In genomic region chr4:41610474-41610873, GRCh38 we compare ENCODE assay signal across 26 cellular contexts.
"Had no signal": no experiment of that assay in that cellular context is flagged by ENCODE, and none has a peak within 500 bp of the region (broad histone marks: within the 10 kb centered on the region; RNA-seq: fewer than 3 reads in every experiment).

No MANE protein-coding gene starts in this region.

- H3K4me1 Mint-ChIP-seq: naive thymus-derived CD8-positive, alpha-beta T cell; stimulated activated naive B cell treated with anti-CD40 and anti-IgM and Interleukin-4, amounts not matched to agents 10 μg/mL and 1 μg/mL and 100 μg/mL, for 72 hours had no signal

- H3K27ac ChIP-seq: lower lobe of right lung, pancreas, prostate gland, skin epidermis, stomach, suprapubic skin, thoracic aorta, upper lobe of right lung had no signal

- FAIRE-seq: pancreas had no signal

- H3K36me3 Mint-ChIP-seq: naive thymus-derived CD8-positive, alpha-beta T cell; stimulated activated naive B cell treated with anti-CD40 and anti-IgM and Interleukin-4, amounts not matched to agents 10 μg/mL and 1 μg/mL and 100 μg/mL, for 72 hours had no signal

- H3K4me1 ChIP-seq: pancreas, prostate gland had no signal

- H3K36me3 ChIP-seq: pancreas, prostate gland, suprapubic skin, thoracic aorta, tibial artery had no signal

- DNase-seq: islet precursor cell; left ventricle myocardium superior; lower lobe of right lung; mammary epithelial cell; mesenchymal stem cell; naive thymus-derived CD8-positive, alpha-beta T cell; pancreas; retina; right cardiac atrium; stimulated activated CD4-positive, alpha-beta T cell treated with anti-CD3 and anti-CD28 coated beads, Interleukin-12 subunit alpha, Interleukin-12 subunit beta, amount 100 ng/mL, for 4 hours; stimulated activated CD4-positive, alpha-beta T cell treated with anti-CD3 and anti-CD28 coated beads, Interleukin-15, amount 100 ng/mL, for 24 hours; stimulated activated CD4-positive, alpha-beta T cell treated with anti-CD3 and anti-CD28 coated beads, Interleukin-2, amount 100 ng/mL, for 24 hours; stimulated activated CD4-positive, alpha-beta T cell treated with anti-CD3 and anti-CD28 coated beads, Interleukin-4, amount 100 ng/mL, for 1 hour; stimulated activated naive B cell treated with anti-CD40 and anti-IgM and Interleukin-4, amounts not matched to agents 10 μg/mL and 1 μg/mL and 100 μg/mL, for 72 hours; stimulated activated naive CD8-positive, alpha-beta T cell treated with anti-CD3 and anti-CD28 coated beads, Interleukin-15, Interleukin-2, amounts not matched to agents 100 U/mL and 50 U/mL, for 24 hours; stomach; tibial artery; trophoblast cell; upper lobe of right lung had no signal

- H3K4me3 ChIP-seq: lower lobe of right lung, pancreas, prostate gland, skin epidermis, stomach, suprapubic skin, thoracic aorta, tibial artery, upper lobe of right lung had no signal

- ATAC-seq: left ventricle myocardium superior; lower lobe of right lung; naive thymus-derived CD8-positive, alpha-beta T cell; pancreas; right cardiac atrium; sciatic nerve; stimulated activated naive B cell treated with anti-CD40 and anti-IgM and Interleukin-4, amounts not matched to agents 10 μg/mL and 1 μg/mL and 100 μg/mL, for 72 hours; stimulated activated naive CD8-positive, alpha-beta T cell treated with anti-CD3 and anti-CD28 coated beads, Interleukin-15, Interleukin-2, amounts not matched to agents 100 U/mL and 50 U/mL, for 24 hours; upper lobe of right lung had no signal

- H3K9me3 ChIP-seq: lower lobe of right lung, pancreas, prostate gland, stomach, suprapubic skin, thoracic aorta, tibial artery, upper lobe of right lung had no signal

- H3K9me3 Mint-ChIP-seq: naive thymus-derived CD8-positive, alpha-beta T cell; nephron; neural crest cell; stimulated activated naive B cell treated with anti-CD40 and anti-IgM and Interleukin-4, amounts not matched to agents 10 μg/mL and 1 μg/mL and 100 μg/mL, for 72 hours had no signal

- H3K27me3 ChIP-seq: pancreas, stomach, suprapubic skin, tibial artery, upper lobe of right lung had no signal

- H3K4me3 Mint-ChIP-seq: naive thymus-derived CD8-positive, alpha-beta T cell; nephron; neural crest cell; stimulated activated naive B cell treated with anti-CD40 and anti-IgM and Interleukin-4, amounts not matched to agents 10 μg/mL and 1 μg/mL and 100 μg/mL, for 72 hours had no signal

- H3K27ac Mint-ChIP-seq: naive thymus-derived CD8-positive, alpha-beta T cell; stimulated activated naive B cell treated with anti-CD40 and anti-IgM and Interleukin-4, amounts not matched to agents 10 μg/mL and 1 μg/mL and 100 μg/mL, for 72 hours had no signal
